ENCODE assay signal across 9 cellular contexts in the genomic region with DNA sequence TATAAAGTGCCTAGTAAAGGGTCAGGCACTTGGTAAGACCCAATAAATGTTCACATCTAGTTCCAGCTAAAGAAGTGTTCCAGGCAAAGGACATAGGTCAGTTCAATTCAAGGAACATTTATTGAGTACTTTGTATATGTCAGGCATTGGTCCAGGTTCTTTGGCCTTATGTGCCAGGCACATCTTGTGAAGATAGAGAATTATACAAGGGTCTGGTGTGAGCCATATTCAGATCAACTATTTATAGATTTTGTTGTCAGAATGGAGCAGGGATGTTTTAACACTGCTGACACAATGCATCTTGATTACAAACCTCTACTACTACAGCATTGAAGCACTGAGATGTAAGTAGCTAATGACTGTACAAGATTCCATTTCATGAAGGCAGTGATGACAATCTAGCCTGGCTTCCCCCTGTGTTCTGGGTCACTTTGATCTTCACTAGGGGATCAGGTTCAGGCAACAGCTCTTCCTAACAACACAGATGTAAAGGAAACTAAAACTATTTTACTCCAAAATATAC. TPM values are rescaled to one million over a fixed set of nuclear protein-coding genes. Genes with fewer than 3 reads are reported as not detected.
"Had no signal": no experiment of that assay in that cellular context is flagged by ENCODE, and none has a peak within 500 bp of the region (broad histone marks: within the 10 kb centered on the region; RNA-seq: fewer than 3 reads in every experiment).

No MANE protein-coding gene starts in this region.

- H3K4me3 ChIP-seq: GM12878 had no signal

- ATAC-seq: GM12878 had no signal

- DNase-seq: GDM1, GF-D8 had no signal

- FAIRE-seq: G401.6, GM12878, GM12891, GM12892, GM18507, GM19239 had no signal

RNA-seq across cellular contexts. Expression of gene MSTN, which starts 18.1 kb away (rescaled TPM):
- total RNA-seq: G401, GM12878 had no signal
